8 cellular contexts compared by ENCODE assay signal in the genomic region with DNA sequence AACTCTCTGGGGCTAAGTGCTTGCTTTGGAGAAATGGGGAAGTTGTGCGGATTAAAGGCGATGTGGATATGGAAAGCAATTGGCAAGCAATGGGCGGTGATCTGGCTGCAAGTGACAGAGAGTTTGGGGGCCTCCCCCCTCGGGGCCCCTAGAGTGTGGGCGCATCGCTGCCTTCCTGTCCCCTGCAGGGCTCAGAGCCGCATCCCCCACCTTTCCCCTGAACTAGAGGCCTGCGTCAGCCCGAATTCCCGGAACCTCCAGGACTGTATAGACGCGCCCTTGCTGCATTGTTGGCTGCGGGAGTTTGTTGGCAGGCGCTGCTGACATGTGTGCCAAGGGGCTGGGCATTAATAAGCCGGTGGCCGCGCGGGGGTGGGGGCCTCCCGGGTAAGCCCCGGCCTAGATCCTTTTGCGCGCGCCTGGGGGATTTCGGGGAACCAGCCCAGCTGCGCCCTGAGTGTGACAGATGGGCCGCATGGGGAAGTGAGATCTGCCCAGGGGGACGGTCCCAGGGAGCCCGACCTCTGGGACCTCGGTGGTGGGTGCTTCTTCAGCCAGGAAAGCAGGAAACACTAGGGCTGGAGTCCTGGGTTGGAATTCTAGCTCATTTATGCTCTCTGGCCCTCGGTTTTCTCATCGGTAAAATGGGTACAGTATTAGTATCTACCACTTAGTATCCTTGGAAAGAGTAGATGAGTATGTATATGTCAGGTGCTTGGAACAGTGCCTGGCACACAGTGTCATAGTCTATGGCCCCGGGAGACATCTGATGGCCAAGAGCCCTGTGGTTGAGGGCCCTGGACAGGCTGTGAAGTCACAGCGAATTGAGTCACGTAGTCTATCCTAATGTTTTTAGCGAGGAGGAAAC. TPM values are rescaled to one million over a fixed set of nuclear protein-coding genes. Genes with fewer than 3 reads are reported as not detected.
DNase-seq lines count a peak whose midpoint lies in the region; ATAC-seq, FAIRE-seq and TF ChIP-seq lines count a peak whose summit lies in the region.

No MANE protein-coding gene starts in this region.

- no peak overlapping the region for H2BK120ac ChIP-seq in trophoblast cell (ENCODE audit: insufficient read depth, low read length, poor library complexity)

- peak; percentile 69 for ATAC-seq in SK-N-SH treated with all-trans-retinoic acid at 6 μM for 48 hours
- peak; percentile 75 for ATAC-seq in activated naive CD8-positive, alpha-beta T cell treated with anti-CD3 and anti-CD28 coated beads, Interleukin-2, amount 50 U/mL, for 24 hours

- no peaks in the 10 kb centered on the region for H3K9me3 ChIP-seq in cardiac muscle cell (ENCODE audit: low read depth)
- H3K9me3 ChIP-seq in trophoblast cell (ENCODE audit: insufficient read depth, low read depth, low read length) = peaks cover 2% of the 10 kb centered on the region

- no peak overlapping the region for H3K14ac ChIP-seq in trophoblast cell (ENCODE audit: low read length)

- H2BK12ac ChIP-seq in trophoblast cell (ENCODE audit: low read length) = no peak overlapping the region

- H3K4me3 Mint-ChIP-seq in activated naive CD8-positive, alpha-beta T cell treated with anti-CD3 and anti-CD28 coated beads, Interleukin-2, amount 50 U/mL, for 24 hours = peak overlapping the region; percentile 93

- H3K27me3 Mint-ChIP-seq in activated naive CD8-positive, alpha-beta T cell treated with anti-CD3 and anti-CD28 coated beads, Interleukin-2, amount 50 U/mL, for 24 hours = no peaks in the 10 kb centered on the region

- peak; percentile 84 for DNase-seq in GM20000 (ENCODE audit: low spot score)
- peak; percentile 86 for DNase-seq in activated naive CD8-positive, alpha-beta T cell treated with anti-CD3 and anti-CD28 coated beads, Interleukin-2, amount 50 U/mL, for 24 hours
- peak; percentile 46 to 84 for DNase-seq in cardiac muscle cell (ENCODE audit: low read depth in 1 of 2, low spot score in 1 of 2)
- DNase-seq in trophoblast cell = peak; percentile 42 to 47
- peak; percentile 46 for DNase-seq in urothelium cell line (ENCODE audit: low spot score)

- no peak for TF ChIP-seq RAD21 in Ishikawa (IDR thresholded peaks at IDR 0.05; ENCODE audit: low read depth)

- peak overlapping the region; percentile 87 for H3K27ac Mint-ChIP-seq in activated naive CD8-positive, alpha-beta T cell treated with anti-CD3 and anti-CD28 coated beads, Interleukin-2, amount 50 U/mL, for 24 hours

- no peak overlapping the region for H2AK5ac ChIP-seq in trophoblast cell (ENCODE audit: low read length)

- H4K8ac ChIP-seq in trophoblast cell (ENCODE audit: low read depth, low read length) = peak overlapping the region; percentile 21

- TF ChIP-seq CTCF in C4-2B (conservative IDR thresholded peaks at IDR 0.05) = no peak
- TF ChIP-seq CTCF in GM20000 (IDR thresholded peaks at IDR 0.05; ENCODE audit: extremely low read depth, missing control alignments) = no peak
- no peak for TF ChIP-seq CTCF in cardiac muscle cell (IDR thresholded peaks at IDR 0.05; ENCODE audit: low read depth, low read length)

- H2AFZ ChIP-seq in trophoblast cell (ENCODE audit: insufficient read depth, low read length, poor library complexity) = peak overlapping the region; percentile 39

- peak overlapping the region; percentile 90 for H3K9ac ChIP-seq in trophoblast cell (ENCODE audit: low read length)

- peak overlapping the region; percentile 28 for H3K18ac ChIP-seq in trophoblast cell (ENCODE audit: low read length)

- H3K79me1 ChIP-seq in trophoblast cell (ENCODE audit: low read length) = peaks cover 5% of the 10 kb centered on the region

- TF ChIP-seq EP300 in Ishikawa (IDR thresholded peaks at IDR 0.05; ENCODE audit: borderline replicate concordance) = 0 out of 2 replicates have a peak, but pooled peaks have one; percentile 3

- H3K4ac ChIP-seq in trophoblast cell (ENCODE audit: low read depth, low read length) = no peak overlapping the region

- H3K27ac ChIP-seq in C4-2B = peak overlapping the region; percentile 94
- H3K27ac ChIP-seq in cardiac muscle cell = no peak overlapping the region
- H3K27ac ChIP-seq in trophoblast cell (ENCODE audit: low read depth, low read length) = no peak overlapping the region

- no peak overlapping the region for H3K23ac ChIP-seq in trophoblast cell (ENCODE audit: low read length)

- H3K36me3 ChIP-seq in cardiac muscle cell (no peaks in the 10 kb centered on the region), trophoblast cell (ENCODE audit: control insufficient read depth in 1 of 2, insufficient read depth in 2 of 2, low read length in 2 of 2) (no peaks in the 10 kb centered on the region)

- no peaks in the 10 kb centered on the region for H3K9me3 Mint-ChIP-seq in activated naive CD8-positive, alpha-beta T cell treated with anti-CD3 and anti-CD28 coated beads, Interleukin-2, amount 50 U/mL, for 24 hours

- H3K27me3 ChIP-seq in cardiac muscle cell = no peaks in the 10 kb centered on the region
- H3K27me3 ChIP-seq in trophoblast cell (ENCODE audit: insufficient read depth, low read length) = no peaks in the 10 kb centered on the region

- H3K4me1 Mint-ChIP-seq in activated naive CD8-positive, alpha-beta T cell treated with anti-CD3 and anti-CD28 coated beads, Interleukin-2, amount 50 U/mL, for 24 hours = peaks cover 48% of the 10 kb centered on the region

- FAIRE-seq in urothelium cell line (lab: Jason Lieb, UNC) = no peak

- no CpG with 5 or more reads among the region's 35 CpGs for WGBS in trophoblast cell (ENCODE audit: extremely low coverage, insufficient coverage, insufficient read length)

- no peak overlapping the region for H2BK5ac ChIP-seq in trophoblast cell (ENCODE audit: low read depth, low read length, poor library complexity)

- H4K12ac ChIP-seq in trophoblast cell (ENCODE audit: low read depth, low read length) = no peak overlapping the region

- peaks cover 5% of the 10 kb centered on the region for H3K79me2 ChIP-seq in trophoblast cell (ENCODE audit: control insufficient read depth, insufficient read depth, low read length, poor library complexity)

- H3K36me3 Mint-ChIP-seq in activated naive CD8-positive, alpha-beta T cell treated with anti-CD3 and anti-CD28 coated beads, Interleukin-2, amount 50 U/mL, for 24 hours (ENCODE audit: low read depth) = peaks cover 10% of the 10 kb centered on the region

- peak overlapping the region; percentile 99 for H3K4me2 ChIP-seq in trophoblast cell (ENCODE audit: low read length)

- H4K91ac ChIP-seq in trophoblast cell (ENCODE audit: low read depth, low read length) = no peak overlapping the region

- H3K4me3 ChIP-seq in cardiac muscle cell = peak overlapping the region; percentile 85
- peak overlapping the region; percentile 99 for H3K4me3 ChIP-seq in trophoblast cell (ENCODE audit: low read depth, low read length)

- H3K4me1 ChIP-seq in cardiac muscle cell (ENCODE audit: low read depth) = no peaks in the 10 kb centered on the region
- H3K4me1 ChIP-seq in trophoblast cell (ENCODE audit: control insufficient read depth in 1 of 2, insufficient read depth in 2 of 2, low read length in 2 of 2) = peaks cover 2 to 7% of the 10 kb centered on the region in 2 experiments

TF ChIP-seq in Ishikawa, 13 proteins besides CTCF, POLR2A, EP300 and RAD21:
- TF ChIP-seq FOXM1 (IDR thresholded peaks at IDR 0.05; ENCODE audit: borderline replicate concordance, low read depth) = no peak
- peak; percentile 68; the same call in 1 of the 2 replicates for TF ChIP-seq EGR1 (IDR thresholded peaks at IDR 0.05)
- 0 out of 2 replicates have a peak, but pooled peaks have one; percentile 16 for TF ChIP-seq TEAD4 (IDR thresholded peaks at IDR 0.05)
- peak; percentile 66 for TF ChIP-seq ZBTB7A (IDR thresholded peaks at IDR 0.05; ENCODE audit: low read depth)
- TF ChIP-seq, protein P1, sequence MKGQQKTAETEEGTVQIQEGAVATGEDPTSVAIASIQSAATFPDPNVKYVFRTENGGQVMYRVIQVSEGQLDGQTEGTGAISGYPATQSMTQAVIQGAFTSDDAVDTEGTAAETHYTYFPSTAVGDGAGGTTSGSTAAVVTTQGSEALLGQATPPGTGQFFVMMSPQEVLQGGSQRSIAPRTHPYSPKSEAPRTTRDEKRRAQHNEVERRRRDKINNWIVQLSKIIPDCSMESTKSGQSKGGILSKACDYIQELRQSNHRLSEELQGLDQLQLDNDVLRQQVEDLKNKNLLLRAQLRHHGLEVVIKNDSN (IDR thresholded peaks at IDR 0.05) = no peak
- TF ChIP-seq, protein P2, sequence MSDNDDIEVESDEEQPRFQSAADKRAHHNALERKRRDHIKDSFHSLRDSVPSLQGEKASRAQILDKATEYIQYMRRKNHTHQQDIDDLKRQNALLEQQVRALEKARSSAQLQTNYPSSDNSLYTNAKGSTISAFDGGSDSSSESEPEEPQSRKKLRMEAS (IDR thresholded peaks at IDR 0.05) = 0 out of 2 replicates have a peak, but pooled peaks have one; percentile 8
- TF ChIP-seq YY1 (IDR thresholded peaks at IDR 0.05; ENCODE audit: low read depth) = no peak
- TF ChIP-seq NFIC (IDR thresholded peaks at IDR 0.05) = peak; percentile 94

TF ChIP-seq in SK-N-SH treated with all-trans-retinoic acid at 6 μM for 48 hours, 23 proteins besides CTCF, POLR2A, EP300 and RAD21:
- no peak for TF ChIP-seq PPARA (CRISPR knock-in tag; IDR thresholded peaks at IDR 0.05; ENCODE audit: borderline replicate concordance)
- peak; percentile 44; the same call in 1 of the 2 replicates for TF ChIP-seq ZNF8 (CRISPR knock-in tag; IDR thresholded peaks at IDR 0.05)

RNA-seq across cellular contexts. Expression of a gene that starts 1.0 kb away (rescaled TPM):
- 25.9 and 26.1 TPM in 2 replicates for total RNA-seq in cardiac muscle cell
- polyA plus RNA-seq in cardiac muscle cell = 16.1 and 18.6 TPM in 2 replicates
- 6.4 and 6.7 TPM in 2 replicates for polyA plus RNA-seq in trophoblast cell (2013)

RNA-seq across cellular contexts. Expression of a gene that starts 44.8 kb away (rescaled TPM):
- 0.06 TPM in 1 of 2 replicates, not detected in the other for total RNA-seq in cardiac muscle cell
- polyA plus RNA-seq in cardiac muscle cell = not detected in 2 replicates
- polyA plus RNA-seq in trophoblast cell (2013) = 0.04 TPM in 1 of 2 replicates, not detected in the other
